25 cellular contexts compared by ENCODE assay signal in genomic region chr1:247494746-247495145, GRCh38. TPM values are rescaled to one million over a fixed set of nuclear protein-coding genes. Genes with fewer than 3 reads are reported as not detected.
A peak's percentile ranks its signal among the peaks of the same experiment; 100 is the strongest.
DNase-seq lines count a peak whose midpoint lies in the region; ATAC-seq, FAIRE-seq and TF ChIP-seq lines count a peak whose summit lies in the region.
"Had no signal": no experiment of that assay in that cellular context is flagged by ENCODE, and none has a peak within 500 bp of the region (broad histone marks: within the 10 kb centered on the region; RNA-seq: fewer than 3 reads in every experiment).

No MANE protein-coding gene starts in this region.

- no peak for FAIRE-seq in GM12878 (lab: Jason Lieb, UNC)
- FAIRE-seq: endometrium, GM19239 had no signal

- no peak for TF ChIP-seq EP300 in GM12878 (IDR thresholded peaks at IDR 0.05; ENCODE audit: borderline replicate concordance in 1 of 2, control insufficient read depth in 1 of 2, low read depth in 2 of 2, low read length in 2 of 2)

- TF ChIP-seq CTCF in GM12878 (IDR thresholded peaks at IDR 0.05 in 2 of 3, conservative IDR thresholded peaks at IDR 0.05 in 1 of 3; ENCODE audit: control insufficient read depth in 2 of 3, extremely low read depth in 1 of 3, insufficient read depth in 1 of 3, low read depth in 3 of 3, low read length in 3 of 3) (no peak), coronary artery (IDR thresholded peaks at IDR 0.05) (no peak)

- CTCF ChIA-PET in GM12878 (lab: Yijun Ruan, JAX), result interaction anchor here (0.5 to 1.5 kb wide), 3 partner anchors 8 to 122 kb away, joined by 3 to 4 read pairs (median 3); no protein-coding TSS in a partner anchor

- no peaks in the 10 kb centered on the region for H3K79me2 ChIP-seq in GM12878 (ENCODE audit: control insufficient read depth, insufficient read depth, low read length)

- no peak overlapping the region for H2AFZ ChIP-seq in GM12878 (ENCODE audit: control insufficient read depth, low read depth, low read length)

- peak; percentile 5 for DNase-seq in ELR (ENCODE audit: low read depth)
- peak; percentile 90 for DNase-seq in MV-4-11 (lab: John Stamatoyannopoulos, UW)
- no peak for DNase-seq in GM12878 (ENCODE audit: low read depth, low spot score)
- DNase-seq in coronary artery (ENCODE audit: low spot score), result no peak
- DNase-seq in putamen (ENCODE audit: low spot score), result no peak
- DNase-seq: activated CD8-positive, alpha-beta memory T cell treated with anti-CD3 and anti-CD28 coated beads, Interleukin-2, amount 10 ng/mL, durations not matched to agents 7 days and 5 days; activated naive CD4-positive, alpha-beta T cell treated with anti-CD3 and anti-CD28 coated beads, Interleukin-2, amount 10 ng/mL, durations not matched to agents 7 days and 5 days; DMS 273 treated with DMSO at 0.1 percent for 48 hours; H9; islet precursor cell; NCI-H187 treated with DMSO at 0.1 percent for 48 hours; NCI-H774; stimulated activated CD8-positive, alpha-beta memory T cell treated with anti-CD3 and anti-CD28 coated beads, Interleukin-4, amount 100 ng/mL, for 48 hours; tibial artery had no signal

- BruUV-seq in GM12878 (replicated peaks; lab: Mats Ljungman, UMichigan), result no TSS peak

- 0% methylated on average over 2 of the region's 2 CpGs for WGBS in GM12878 (ENCODE audit: insufficient coverage, insufficient replicate concordance, low lambda C conversion rate, missing lambda C conversion rate)

- RAD21 ChIA-PET in GM12878 (lab: Charles Lee; ENCODE audit: unreplicated experiment), result interaction anchor here (0.9 to 1.8 kb wide), 2 partner anchors 8 to 105 kb away, joined by 3 to 7 read pairs; no protein-coding TSS in a partner anchor

- no peak for TF ChIP-seq RAD21 in GM12878 (IDR thresholded peaks at IDR 0.05; ENCODE audit: insufficient read depth, low read depth, low read length)

- no peaks in the 10 kb centered on the region for H3K4me1 ChIP-seq in GM12878 (ENCODE audit: control insufficient read depth, insufficient read depth, low read length)
- H3K4me1 ChIP-seq: gastroesophageal sphincter, prostate gland, SJSA1, tibial artery had no signal

- SMC1A ChIA-PET in GM12878 (lab: Charles Lee; ENCODE audit: uncharacterized antibody, unreplicated experiment), result interaction anchor here (0.8 to 4.1 kb wide), 4 partner anchors 7 to 349 kb away, joined by 3 to 15 read pairs (median 3); no protein-coding TSS in a partner anchor

- H4K20me1 ChIP-seq in GM12878 (ENCODE audit: control insufficient read depth, insufficient read depth), result no peaks in the 10 kb centered on the region

- H3K9ac ChIP-seq in GM12878 (ENCODE audit: control insufficient read depth, insufficient read depth, low read length), result no peak overlapping the region

- POLR2A ChIA-PET in GM12878 (lab: Charles Lee), result interaction anchor here (0.6 kb wide), 1 partner anchor 105 kb away, joined by 3 read pairs; no protein-coding TSS in a partner anchor

- H3K9me3 ChIP-seq in GM12878 (replicated peaks; ENCODE audit: control insufficient read depth, insufficient read depth, low read length), result no peaks in the 10 kb centered on the region
- H3K9me3 ChIP-seq: gastroesophageal sphincter, prostate gland, SJSA1, tibial artery had no signal

- no peak for TF ChIP-seq POLR2A in GM12878 (IDR thresholded peaks at IDR 0.05; ENCODE audit: low read depth, low read length)

- in situ Hi-C loops in GM12878 (cut with MboI), result no loop called here

- intact Hi-C loops in GM12878 (cut with micrococcal nuclease; ENCODE audit: unreplicated experiment), result no loop called here

- peaks cover 0 to 1% of the 10 kb centered on the region in 2 experiments; a peak in 2 of 4 replicates for H3K27me3 ChIP-seq in GM12878 (replicated peaks in 1 of 2; ENCODE audit: control insufficient read depth in 2 of 2, insufficient read depth in 2 of 2, low read length in 1 of 2)
- H3K27me3 ChIP-seq: SJSA1, tibial artery had no signal

- H3K4me3 ChIP-seq in GM12878 (no peak overlapping the region), coronary artery (no peak overlapping the region)
- H3K4me3 ChIP-seq: gastroesophageal sphincter, prostate gland, SJSA1, tibial artery had no signal

- peak; percentile 91 for ATAC-seq in HG02759 (IDR thresholded peaks at IDR 0.05; ENCODE audit: unreplicated experiment)
- ATAC-seq in GM12878, result peak; percentile 75
- no peak for ATAC-seq in activated CD4-positive, CD25-positive, alpha-beta regulatory T cell treated with anti-CD3 and anti-CD28 coated beads, Interleukin-2, amount 50 U/mL, for 24 hours
- no peak for ATAC-seq in GM18520 (IDR thresholded peaks at IDR 0.05; ENCODE audit: unreplicated experiment)
- ATAC-seq: activated CD8-positive, alpha-beta memory T cell treated with anti-CD3 and anti-CD28 coated beads, Interleukin-2, amount 10 ng/mL, durations not matched to agents 7 days and 5 days; gastroesophageal sphincter had no signal

- H3K36me3 ChIP-seq in GM12878 (ENCODE audit: control insufficient read depth in 2 of 2, insufficient read depth in 2 of 2, low read length in 1 of 2), result no peaks in the 10 kb centered on the region
- H3K36me3 ChIP-seq: gastroesophageal sphincter, prostate gland, SJSA1, tibial artery had no signal

- no peak overlapping the region for H3K4me2 ChIP-seq in GM12878 (ENCODE audit: control insufficient read depth, insufficient read depth)

- H3K27ac ChIP-seq in GM12878 (ENCODE audit: control insufficient read depth, insufficient read depth) (no peak overlapping the region), coronary artery (no peak overlapping the region)
- H3K27ac ChIP-seq: gastroesophageal sphincter, SJSA1, tibial artery, VCaP had no signal

TF ChIP-seq in GM12878, 131 proteins besides CTCF, POLR2A, EP300 and RAD21 (continues in another document):
- TF ChIP-seq, protein P1, sequence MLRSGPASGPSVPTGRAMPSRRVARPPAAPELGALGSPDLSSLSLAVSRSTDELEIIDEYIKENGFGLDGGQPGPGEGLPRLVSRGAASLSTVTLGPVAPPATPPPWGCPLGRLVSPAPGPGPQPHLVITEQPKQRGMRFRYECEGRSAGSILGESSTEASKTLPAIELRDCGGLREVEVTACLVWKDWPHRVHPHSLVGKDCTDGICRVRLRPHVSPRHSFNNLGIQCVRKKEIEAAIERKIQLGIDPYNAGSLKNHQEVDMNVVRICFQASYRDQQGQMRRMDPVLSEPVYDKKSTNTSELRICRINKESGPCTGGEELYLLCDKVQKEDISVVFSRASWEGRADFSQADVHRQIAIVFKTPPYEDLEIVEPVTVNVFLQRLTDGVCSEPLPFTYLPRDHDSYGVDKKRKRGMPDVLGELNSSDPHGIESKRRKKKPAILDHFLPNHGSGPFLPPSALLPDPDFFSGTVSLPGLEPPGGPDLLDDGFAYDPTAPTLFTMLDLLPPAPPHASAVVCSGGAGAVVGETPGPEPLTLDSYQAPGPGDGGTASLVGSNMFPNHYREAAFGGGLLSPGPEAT (IDR thresholded peaks at IDR 0.05; ENCODE audit: low read depth), result no peak

RNA-seq across cellular contexts. Expression of gene OR2B11, which starts 36.8 kb away (rescaled TPM):
- total RNA-seq in GM12878 (2013; cell fraction: nucleolus; rRNA removed), result not detected in 2 replicates
- not detected in 2 replicates for total RNA-seq in GM12878 (2014; rRNA removed)
- total RNA-seq in GM12878 (2014; rRNA removed; fragmentation: Illumina TruSeq; extraction: Trizol), result not detected in 2 replicates
- not detected in 2 replicates for total RNA-seq in GM12878 (2021)
- polyA plus RNA-seq in GM12878 (2011; ENCODE audit: low read depth), result not detected
- not detected in 2 replicates for polyA plus RNA-seq in GM12878 (2011; rRNA removed)
- not detected in 2 replicates for polyA plus RNA-seq in GM12878 (2011; cell fraction: cytosol; rRNA removed)
- polyA plus RNA-seq in GM12878 (2011; cell fraction: nucleus; rRNA removed), result not detected in 2 replicates
- not detected in 2 replicates for polyA plus RNA-seq in GM12878 (2012)
- not detected in 2 replicates for polyA plus RNA-seq in GM12878 (2014; fragmentation: Illumina TruSeq; extraction: Trizol)
- under 1 TPM; 0.02 to 0.08 TPM for polyA plus RNA-seq in GM12878 (2014; fragmentation: Nextera tagmentation; extraction: Ambion mirVana)
- polyA plus RNA-seq in GM12878 (2014; rRNA removed), result 0.01 TPM in 1 of 2 replicates, not detected in the other
- not detected for polyA plus RNA-seq in GM12878 (2016; fragmentation: Nextera tagmentation; extraction: Ambion mirVana)
- not detected in 2 replicates for polyA minus RNA-seq in GM12878 (2011; rRNA and poly(A)+ RNA removed)
- polyA minus RNA-seq in GM12878 (2011; cell fraction: cytosol; rRNA and poly(A)+ RNA removed), result not detected in 2 replicates
- not detected in 2 replicates for polyA minus RNA-seq in GM12878 (2011; cell fraction: nucleus; rRNA and poly(A)+ RNA removed)
- total RNA-seq: activated CD8-positive, alpha-beta memory T cell treated with anti-CD3 and anti-CD28 coated beads, Interleukin-2, amount 10 ng/mL, durations not matched to agents 7 days and 5 days; gastroesophageal sphincter; H9; prostate gland; SJSA1 had no signal
- polyA plus RNA-seq: AG04450, IgD-negative memory B cell had no signal

RNA-seq across cellular contexts. Expression of gene OR2C3, which starts 41.5 kb away (rescaled TPM):
- not detected in 2 replicates for total RNA-seq in GM12878 (2013; cell fraction: nucleolus; rRNA removed)
- total RNA-seq in GM12878 (2014; rRNA removed) (not detected in 2 replicates), GM12878 (2014; rRNA removed; fragmentation: Illumina TruSeq; extraction: Trizol) (not detected in 2 replicates), GM12878 (2021) (not detected in 2 replicates)
- not detected for polyA plus RNA-seq in GM12878 (2011; ENCODE audit: low read depth)
- polyA plus RNA-seq in GM12878 (2011; rRNA removed) (not detected in 2 replicates), GM12878 (2014; fragmentation: Illumina TruSeq; extraction: Trizol) (not detected in 2 replicates), GM12878 (2014; fragmentation: Nextera tagmentation; extraction: Ambion mirVana) (not detected), GM12878 (2014; rRNA removed) (not detected in 2 replicates), GM12878 (2016; fragmentation: Nextera tagmentation; extraction: Ambion mirVana) (not detected)
- not detected in 2 replicates for polyA plus RNA-seq in GM12878 (2011; cell fraction: cytosol; rRNA removed)
- not detected in 2 replicates for polyA plus RNA-seq in GM12878 (2011; cell fraction: nucleus; rRNA removed)
- polyA plus RNA-seq in GM12878 (2012), result not detected in 2 replicates
- not detected in 2 replicates for polyA minus RNA-seq in GM12878 (2011; rRNA and poly(A)+ RNA removed)
- not detected in 2 replicates for polyA minus RNA-seq in GM12878 (2011; cell fraction: cytosol; rRNA and poly(A)+ RNA removed)
- not detected in 2 replicates for polyA minus RNA-seq in GM12878 (2011; cell fraction: nucleus; rRNA and poly(A)+ RNA removed)
- total RNA-seq: activated CD8-positive, alpha-beta memory T cell treated with anti-CD3 and anti-CD28 coated beads, Interleukin-2, amount 10 ng/mL, durations not matched to agents 7 days and 5 days; H9; SJSA1 had no signal
- polyA plus RNA-seq: AG04450, IgD-negative memory B cell had no signal

RNA-seq across cellular contexts. Expression of gene GCSAML, which starts 54.2 kb away (rescaled TPM):
- not detected in 2 replicates for total RNA-seq in GM12878 (2013; cell fraction: nucleolus; rRNA removed)
- total RNA-seq in GM12878 (2014; rRNA removed) (not detected in 2 replicates), GM12878 (2014; rRNA removed; fragmentation: Illumina TruSeq; extraction: Trizol) (not detected in 2 replicates), GM12878 (2021) (not detected in 2 replicates)
- polyA plus RNA-seq in GM12878 (2011; ENCODE audit: low read depth), result not detected
- polyA plus RNA-seq in GM12878 (2011; rRNA removed) (0.03 and 0.10 TPM in 2 replicates), GM12878 (2014; fragmentation: Illumina TruSeq; extraction: Trizol) (not detected in 2 replicates), GM12878 (2014; fragmentation: Nextera tagmentation; extraction: Ambion mirVana) (not detected), GM12878 (2014; rRNA removed) (not detected in 2 replicates), GM12878 (2016; fragmentation: Nextera tagmentation; extraction: Ambion mirVana) (not detected)
- polyA plus RNA-seq in GM12878 (2011; cell fraction: cytosol; rRNA removed), result 0.06 TPM in 1 of 2 replicates, not detected in the other
- polyA plus RNA-seq in GM12878 (2011; cell fraction: nucleus; rRNA removed), result not detected in 2 replicates
- polyA plus RNA-seq in GM12878 (2012), result not detected in 2 replicates
- not detected in 2 replicates for polyA minus RNA-seq in GM12878 (2011; rRNA and poly(A)+ RNA removed)
- polyA minus RNA-seq in GM12878 (2011; cell fraction: cytosol; rRNA and poly(A)+ RNA removed), result not detected in 2 replicates
- polyA minus RNA-seq in GM12878 (2011; cell fraction: nucleus; rRNA and poly(A)+ RNA removed), result not detected in 2 replicates
- total RNA-seq: activated CD8-positive, alpha-beta memory T cell treated with anti-CD3 and anti-CD28 coated beads, Interleukin-2, amount 10 ng/mL, durations not matched to agents 7 days and 5 days; H9; SJSA1 had no signal
- polyA plus RNA-seq: AG04450, IgD-negative memory B cell had no signal

Comparison
In these comparisons a context has a peak if more than half of its experiments do, and no peak if none do; other contexts are left out.
1. DNase-seq: peak in ELR (single experiment) and MV-4-11 (single experiment); none in GM12878 (single experiment), coronary artery (single experiment) and putamen (single experiment).
2. ATAC-seq: peak in HG02759 (single experiment) and GM12878 (single experiment); none in activated CD4-positive, CD25-positive, alpha-beta regulatory T cell treated with anti-CD3 and anti-CD28 coated beads, Interleukin-2, amount 50 U/mL, for 24 hours (0 of 2) and GM18520 (single experiment).